10 cellular contexts compared by ENCODE assay signal in the genomic region with DNA sequence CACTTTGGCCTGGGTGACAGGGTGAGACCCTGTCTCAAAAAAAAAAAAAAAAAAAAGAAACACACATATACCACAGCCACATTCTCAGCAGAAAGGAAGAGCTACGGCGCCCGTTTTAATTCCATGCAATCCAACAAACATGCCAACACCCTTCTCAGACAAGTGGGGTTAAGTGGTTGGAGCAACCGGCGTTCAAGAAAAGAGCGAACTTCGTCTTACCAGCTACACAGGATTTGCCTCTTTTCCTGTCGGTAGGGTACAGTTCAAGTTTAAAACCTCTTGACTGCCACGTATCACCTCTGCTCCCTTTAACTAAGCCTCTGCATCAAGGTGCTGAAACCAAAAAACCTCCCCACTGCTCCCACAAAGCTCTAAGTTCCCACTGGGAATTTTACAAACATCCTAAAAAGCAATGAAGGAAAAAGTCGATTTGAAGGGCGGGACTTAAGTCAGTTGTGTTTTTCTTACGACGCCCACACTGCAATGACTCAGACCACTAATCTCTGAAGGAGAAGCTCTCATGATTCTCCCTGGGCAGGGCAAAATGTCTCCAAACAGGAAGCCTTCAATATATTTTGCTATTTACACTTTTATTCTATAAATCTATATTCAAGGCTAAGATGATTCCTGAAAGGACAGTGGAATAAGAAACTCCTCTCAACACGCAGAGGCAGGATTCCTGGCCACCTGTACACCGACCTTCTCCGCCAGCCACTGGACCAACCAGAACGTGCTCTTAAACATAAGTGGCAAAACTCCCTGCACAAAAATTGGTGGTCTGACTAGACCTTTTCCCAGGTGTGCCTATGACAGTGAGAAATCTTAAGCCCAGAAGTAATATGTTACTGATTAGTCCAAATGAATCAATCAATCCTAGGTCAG. TPM values are rescaled to one million over a fixed set of nuclear protein-coding genes. Genes with fewer than 3 reads are reported as not detected.
DNase-seq lines count a peak whose midpoint lies in the region; TF ChIP-seq lines count a peak whose summit lies in the region.
"Had no signal": no experiment of that assay in that cellular context is flagged by ENCODE, and none has a peak within 500 bp of the region (broad histone marks: within the 10 kb centered on the region; RNA-seq: fewer than 3 reads in every experiment).

No MANE protein-coding gene starts in this region.

- H3K27ac ChIP-seq in transverse colon = peak overlapping the region; percentile 13 to 33 (median 28)

- H3K4me3 Mint-ChIP-seq in activated CD4-positive, alpha-beta memory T cell treated with anti-CD3 and anti-CD28 coated beads for 36 hours = no peak overlapping the region
- no peak overlapping the region for H3K4me3 Mint-ChIP-seq in activated CD4-positive, alpha-beta memory T cell treated with anti-CD3 and anti-CD28 coated beads, Interleukin-2, amount 10 ng/mL, durations not matched to agents 7 days and 5 days
- H3K4me3 Mint-ChIP-seq in activated naive CD8-positive, alpha-beta T cell = no peak overlapping the region

- peaks cover 0 to 48% (median 22%) of the 10 kb centered on the region in 4 donors for H3K36me3 ChIP-seq in transverse colon

- H3K4me3 ChIP-seq in transverse colon = no peak overlapping the region

- H3K4me1 Mint-ChIP-seq in activated CD4-positive, alpha-beta memory T cell treated with anti-CD3 and anti-CD28 coated beads for 36 hours (ENCODE audit: low read depth) = peaks cover 36% of the 10 kb centered on the region
- peaks cover 7% of the 10 kb centered on the region for H3K4me1 Mint-ChIP-seq in activated CD4-positive, alpha-beta memory T cell treated with anti-CD3 and anti-CD28 coated beads, Interleukin-2, amount 10 ng/mL, durations not matched to agents 7 days and 5 days
- peaks cover 29% of the 10 kb centered on the region for H3K4me1 Mint-ChIP-seq in activated naive CD8-positive, alpha-beta T cell (ENCODE audit: low read depth)

- no peaks in the 10 kb centered on the region for H3K27me3 Mint-ChIP-seq in activated CD4-positive, alpha-beta memory T cell treated with anti-CD3 and anti-CD28 coated beads for 36 hours
- H3K27me3 Mint-ChIP-seq in activated CD4-positive, alpha-beta memory T cell treated with anti-CD3 and anti-CD28 coated beads, Interleukin-2, amount 10 ng/mL, durations not matched to agents 7 days and 5 days = no peaks in the 10 kb centered on the region
- no peaks in the 10 kb centered on the region for H3K27me3 Mint-ChIP-seq in activated naive CD8-positive, alpha-beta T cell

- H3K9me3 Mint-ChIP-seq in activated CD4-positive, alpha-beta memory T cell treated with anti-CD3 and anti-CD28 coated beads for 36 hours = no peaks in the 10 kb centered on the region
- H3K9me3 Mint-ChIP-seq in activated CD4-positive, alpha-beta memory T cell treated with anti-CD3 and anti-CD28 coated beads, Interleukin-2, amount 10 ng/mL, durations not matched to agents 7 days and 5 days = no peaks in the 10 kb centered on the region
- H3K9me3 Mint-ChIP-seq in activated naive CD8-positive, alpha-beta T cell (ENCODE audit: low read depth) = no peaks in the 10 kb centered on the region

- no peak for TF ChIP-seq CTCF in transverse colon (IDR thresholded peaks at IDR 0.05)

- no peaks in the 10 kb centered on the region for H3K9me3 ChIP-seq in transverse colon

- in situ Hi-C loops in transverse colon (cut with MboI; ENCODE audit: low pct_ligation_motif_present in 1 of 4, low pct_unique_long_range_greater_than_20kb in 1 of 4, low sequenced_read_pairs in 3 of 4) (no loop called here), G401 (cut with HindIII; ENCODE audit: low sequenced_read_pairs) (no loop called here)

- H3K36me3 Mint-ChIP-seq in activated CD4-positive, alpha-beta memory T cell treated with anti-CD3 and anti-CD28 coated beads for 36 hours = peaks cover 43% of the 10 kb centered on the region
- peaks cover 64% of the 10 kb centered on the region for H3K36me3 Mint-ChIP-seq in activated CD4-positive, alpha-beta memory T cell treated with anti-CD3 and anti-CD28 coated beads, Interleukin-2, amount 10 ng/mL, durations not matched to agents 7 days and 5 days (ENCODE audit: low read depth)
- H3K36me3 Mint-ChIP-seq in activated naive CD8-positive, alpha-beta T cell = peaks cover 8% of the 10 kb centered on the region

- CTCF ChIA-PET in activated CD4-positive, alpha-beta memory T cell treated with anti-CD3 and anti-CD28 coated beads for 36 hours (lab: Charles Lee) = interaction anchor here (0.6 to 1.2 kb wide), 5 partner anchors 39 to 355 kb away, joined by 3 to 5 read pairs (median 4); a partner anchor contains a TSS
- CTCF ChIA-PET in activated CD4-positive, alpha-beta memory T cell treated with anti-CD3 and anti-CD28 coated beads, Interleukin-2, amount 10 ng/mL, durations not matched to agents 7 days and 5 days (lab: Charles Lee) = no interaction called here

- peak overlapping the region; percentile 31 for H3K27ac Mint-ChIP-seq in activated CD4-positive, alpha-beta memory T cell treated with anti-CD3 and anti-CD28 coated beads for 36 hours
- no peak overlapping the region for H3K27ac Mint-ChIP-seq in activated CD4-positive, alpha-beta memory T cell treated with anti-CD3 and anti-CD28 coated beads, Interleukin-2, amount 10 ng/mL, durations not matched to agents 7 days and 5 days
- peak overlapping the region; percentile 61 for H3K27ac Mint-ChIP-seq in activated naive CD8-positive, alpha-beta T cell

- 81 to 90% methylated on average over 16 to 17 of the region's 17 CpGs for WGBS in transverse colon (ENCODE audit: low coverage in 1 of 2), 2 donors

- DNase-seq in activated CD4-positive, alpha-beta memory T cell treated with anti-CD3 and anti-CD28 coated beads for 36 hours = peak; percentile 46
- no peak for DNase-seq in activated CD4-positive, alpha-beta memory T cell treated with anti-CD3 and anti-CD28 coated beads, Interleukin-2, amount 10 ng/mL, durations not matched to agents 7 days and 5 days
- DNase-seq in iris pigment epithelial cell (ENCODE audit: low read depth) (peak; percentile 96), transverse colon (no peak), G401 (ENCODE audit: low spot score) (no peak), SHP77 treated with DMSO at 0.1 percent for 48 hours (lab: John Stamatoyannopoulos, UW) (no peak), OCI-M1 (lab: John Stamatoyannopoulos, UW) (no peak)
- DNase-seq: left cardiac atrium, NCI-H146 had no signal

- intact Hi-C loops in activated CD4-positive, alpha-beta memory T cell treated with anti-CD3 and anti-CD28 coated beads for 36 hours (cut with micrococcal nuclease) = no loop called here
- intact Hi-C loops in transverse colon (cut with DNase I; ENCODE audit: low total_unique reads) = no loop called here

- TF ChIP-seq EP300 in transverse colon (IDR thresholded peaks at IDR 0.05; ENCODE audit: low read depth) = no peak

- H3K27me3 ChIP-seq in transverse colon = no peaks in the 10 kb centered on the region

- H3K4me1 ChIP-seq in transverse colon = peaks cover 0 to 34% (median 12%) of the 10 kb centered on the region in 4 donors

- POLR2A ChIA-PET in activated CD4-positive, alpha-beta memory T cell treated with anti-CD3 and anti-CD28 coated beads for 36 hours (lab: Charles Lee) = interaction anchor here (0.5 to 2.0 kb wide), 4 partner anchors 9 to 164 kb away, joined by 3 to 6 read pairs (median 4); no protein-coding TSS in a partner anchor
- POLR2A ChIA-PET in activated CD4-positive, alpha-beta memory T cell treated with anti-CD3 and anti-CD28 coated beads, Interleukin-2, amount 10 ng/mL, durations not matched to agents 7 days and 5 days (lab: Charles Lee) = interaction anchor here (1.1 to 1.8 kb wide), 3 partner anchors 11 to 113 kb away, joined by 3 to 6 read pairs (median 3); no protein-coding TSS in a partner anchor

- TF ChIP-seq POLR2A in transverse colon (IDR thresholded peaks at IDR 0.05) = no peak

RNA-seq across cellular contexts. Expression of a gene that starts 18.8 kb away (rescaled TPM):
- total RNA-seq in activated CD4-positive, alpha-beta memory T cell treated with anti-CD3 and anti-CD28 coated beads for 36 hours = 100 to 1,000 TPM; 142 to 148 TPM
- total RNA-seq in activated CD4-positive, alpha-beta memory T cell treated with anti-CD3 and anti-CD28 coated beads, Interleukin-2, amount 10 ng/mL, durations not matched to agents 7 days and 5 days = 10 to 100 TPM; 92.8 to 94.6 TPM
- 10 to 100 TPM; 11.6 to 44.8 (median 30.4) TPM for total RNA-seq in transverse colon
- total RNA-seq in G401 (2014; rRNA removed; shearing (Covaris generic)) = 73.7 and 87.2 TPM in 2 replicates

RNA-seq across cellular contexts. Expression of a gene that starts 21.1 kb away (rescaled TPM):
- 1 to 10 TPM; 3.5 to 4.8 TPM for total RNA-seq in activated CD4-positive, alpha-beta memory T cell treated with anti-CD3 and anti-CD28 coated beads for 36 hours
- under 1 TPM; 0.38 to 0.40 TPM for total RNA-seq in activated CD4-positive, alpha-beta memory T cell treated with anti-CD3 and anti-CD28 coated beads, Interleukin-2, amount 10 ng/mL, durations not matched to agents 7 days and 5 days
- 1 to 10 TPM in 3 of 4 donors, not detected in 1; 1.9 to 10.0 (median 3.2) TPM for total RNA-seq in transverse colon
- total RNA-seq in G401 (2014; rRNA removed; shearing (Covaris generic)) = 0.95 TPM in 1 of 2 replicates, not detected in the other
- total RNA-seq: left cardiac atrium had no signal

RNA-seq across cellular contexts. Expression of a gene that starts 25.5 kb away (rescaled TPM):
- 1 to 10 TPM; 4.9 to 5.1 TPM for total RNA-seq in activated CD4-positive, alpha-beta memory T cell treated with anti-CD3 and anti-CD28 coated beads for 36 hours
- under 1 TPM; 0.48 TPM for total RNA-seq in activated CD4-positive, alpha-beta memory T cell treated with anti-CD3 and anti-CD28 coated beads, Interleukin-2, amount 10 ng/mL, durations not matched to agents 7 days and 5 days
- under 1 TPM in 1 of 4 donors, not detected in 3; 0.40 TPM for total RNA-seq in transverse colon
- total RNA-seq in G401 (2014; rRNA removed; shearing (Covaris generic)) = not detected in 2 replicates
- total RNA-seq: left cardiac atrium had no signal

RNA-seq across cellular contexts. Expression of a gene that starts 26.4 kb away (rescaled TPM):
- total RNA-seq in activated CD4-positive, alpha-beta memory T cell treated with anti-CD3 and anti-CD28 coated beads for 36 hours = under 1 TPM in 1 of 2 experiments, not detected in 1; 0.02 TPM
- not detected for total RNA-seq in activated CD4-positive, alpha-beta memory T cell treated with anti-CD3 and anti-CD28 coated beads, Interleukin-2, amount 10 ng/mL, durations not matched to agents 7 days and 5 days
- total RNA-seq in transverse colon = 10 to 100 TPM; 17.1 to 23.7 (median 20.6) TPM
- 0.80 and 5.4 TPM in 2 replicates for total RNA-seq in G401 (2014; rRNA removed; shearing (Covaris generic))

RNA-seq across cellular contexts. Expression of a gene that starts 50.1 kb away (rescaled TPM):
- total RNA-seq in activated CD4-positive, alpha-beta memory T cell treated with anti-CD3 and anti-CD28 coated beads for 36 hours = 10 to 100 TPM; 63.3 to 66.0 TPM
- total RNA-seq in activated CD4-positive, alpha-beta memory T cell treated with anti-CD3 and anti-CD28 coated beads, Interleukin-2, amount 10 ng/mL, durations not matched to agents 7 days and 5 days = 100 to 1,000 TPM; 119 to 120 TPM
- 100 to 1,000 TPM in 2 of 4 donors, 10 to 100 TPM in 2; 88.0 to 143 (median 105) TPM for total RNA-seq in transverse colon
- total RNA-seq in G401 (2014; rRNA removed; shearing (Covaris generic)) = 83.1 and 92.2 TPM in 2 replicates

Comparison
In these comparisons a context has a peak if more than half of its experiments do, and no peak if none do; other contexts are left out.
1. DNase-seq: peak in activated CD4-positive, alpha-beta memory T cell treated with anti-CD3 and anti-CD28 coated beads for 36 hours (single experiment) and iris pigment epithelial cell (single experiment); none in activated CD4-positive, alpha-beta memory T cell treated with anti-CD3 and anti-CD28 coated beads, Interleukin-2, amount 10 ng/mL, durations not matched to agents 7 days and 5 days (single experiment), transverse colon (single experiment), G401 (single experiment), SHP77 treated with DMSO at 0.1 percent for 48 hours (single experiment) and OCI-M1 (single experiment).